In genomic region chr11:65113361-65113756, GRCh38 we compare ENCODE assay signal across 8 cellular contexts. TPM values are rescaled to one million over a fixed set of nuclear protein-coding genes. Genes with fewer than 3 reads are reported as not detected.
DNase-seq lines count a peak whose midpoint lies in the region; ATAC-seq and TF ChIP-seq lines count a peak whose summit lies in the region.

No MANE protein-coding gene starts in this region.

- no TSS peak for BruUV-seq in Caco-2 (replicated peaks; lab: Mats Ljungman, UMichigan)

- CTCF ChIA-PET in Caco-2 (lab: Charles Lee), result interaction anchor here (0.6 to 2.4 kb wide), 7 partner anchors 9 to 96 kb away, joined by 3 to 14 read pairs (median 10); partner anchors contain the start of genes FAU, MRPL49, SYVN1 and VPS51

- H3K27ac Mint-ChIP-seq in Caco-2 (ENCODE audit: unreplicated experiment), result peak overlapping the region; percentile 92

- H3K4me3 ChIP-seq in Caco-2 (ENCODE audit: low read depth, low read length) (peak overlapping the region; percentile 42), LNCaP clone FGC (ENCODE audit: low read depth, low read length) (peak overlapping the region; percentile 95), ectodermal cell (ENCODE audit: insufficient read depth, low read depth, low read length) (peak overlapping the region; percentile 85), neuron (ENCODE audit: low read length) (peak overlapping the region; percentile 95)

- peak overlapping the region; percentile 96 for H3K4me3 Mint-ChIP-seq in Caco-2 (ENCODE audit: unreplicated experiment)

- WGBS in ectodermal cell, 2 experiments, result 78 to 81% methylated on average over 14 of the region's 14 CpGs

- no peak for DNase-seq in Caco-2
- DNase-seq in LNCaP clone FGC (ENCODE audit: low read depth), result no peak
- DNase-seq in NCI-H82 (lab: John Stamatoyannopoulos, UW), result no peak
- DNase-seq in NOMO-1 (lab: John Stamatoyannopoulos, UW; ENCODE audit: unreplicated experiment in 2 of 2), result no peak

- peaks cover 26% of the 10 kb centered on the region for H3K4me1 ChIP-seq in Caco-2
- H3K4me1 ChIP-seq in ectodermal cell (ENCODE audit: control insufficient read depth, insufficient read depth, low read length), result peaks cover 7% of the 10 kb centered on the region
- peaks cover 47% of the 10 kb centered on the region for H3K4me1 ChIP-seq in neuron (ENCODE audit: insufficient read depth, low read length)

- POLR2A ChIA-PET in Caco-2 (lab: Charles Lee), result interaction anchor here (1.0 to 1.6 kb wide), 2 partner anchors 9 to 22 kb away, joined by 3 to 10 read pairs; partner anchors contain the start of genes FAU and MRPL49

- H3K27ac ChIP-seq in ectodermal cell (ENCODE audit: insufficient read depth, low read depth, low read length, poor library complexity, severe bottlenecking), result no peak overlapping the region

- no peak for ATAC-seq in GM21381 (IDR thresholded peaks at IDR 0.05; ENCODE audit: unreplicated experiment)
- ATAC-seq in HG02870 (IDR thresholded peaks at IDR 0.05; ENCODE audit: unreplicated experiment), result no peak

- H3K9me3 ChIP-seq in Caco-2 (no peaks in the 10 kb centered on the region), ectodermal cell (ENCODE audit: control insufficient read depth, low read length) (no peaks in the 10 kb centered on the region), neuron (ENCODE audit: low read length) (no peaks in the 10 kb centered on the region)

- TF ChIP-seq CTCF in Caco-2 (IDR thresholded peaks at IDR 0.05; ENCODE audit: insufficient read depth in 1 of 2, low read depth in 1 of 2, low read length in 1 of 2, severe bottlenecking in 1 of 2, unreplicated experiment in 1 of 2) (no peak), LNCaP clone FGC (IDR thresholded peaks at IDR 0.05; ENCODE audit: control insufficient read depth, extremely low read depth, insufficient read depth) (no peak)

- no peak overlapping the region for H2AFZ ChIP-seq in neuron (ENCODE audit: low read depth, low read length)

- H3K36me3 ChIP-seq in Caco-2 (ENCODE audit: control insufficient read depth, insufficient read depth, low read length) (no peaks in the 10 kb centered on the region), ectodermal cell (ENCODE audit: control insufficient read depth, insufficient read depth, low read length) (peaks cover 4% of the 10 kb centered on the region), neuron (ENCODE audit: insufficient read depth, low read length) (peaks cover 32% of the 10 kb centered on the region)

- peaks cover 79% of the 10 kb centered on the region for H3K36me3 Mint-ChIP-seq in Caco-2 (ENCODE audit: insufficient read depth, unreplicated experiment)

- H3K27me3 ChIP-seq in Caco-2 (replicated peaks; ENCODE audit: control insufficient read depth, insufficient read depth, low read length) (no peaks in the 10 kb centered on the region), ectodermal cell (ENCODE audit: control insufficient read depth, insufficient read depth, low read length, poor library complexity, severe bottlenecking) (no peaks in the 10 kb centered on the region), neuron (ENCODE audit: insufficient read depth, low read length) (no peaks in the 10 kb centered on the region)

- H3K27me3 Mint-ChIP-seq in Caco-2 (ENCODE audit: insufficient read depth, unreplicated experiment), result no peaks in the 10 kb centered on the region

- intact Hi-C loops in Caco-2 (cut with micrococcal nuclease; ENCODE audit: unreplicated experiment), result loop anchor here (10.0 kb wide), 1 partner anchor 339 kb away; the partner anchor contains the start of gene SF1

- peaks cover 6% of the 10 kb centered on the region for H3K4me1 Mint-ChIP-seq in Caco-2 (ENCODE audit: low read depth, unreplicated experiment)

- no peaks in the 10 kb centered on the region for H3K9me3 Mint-ChIP-seq in Caco-2 (ENCODE audit: unreplicated experiment)

RNA-seq across cellular contexts. Expression of gene TM7SF2, which starts 1.7 kb away (rescaled TPM):
- 62.9 and 73.8 TPM in 2 replicates for total RNA-seq in Caco-2 (2022)
- 63.7 TPM for polyA plus RNA-seq in ectodermal cell (2013, experiment 1 of 4)
- polyA plus RNA-seq in ectodermal cell (2013, experiment 2 of 4), result 75.0 TPM
- 62.0 TPM for polyA plus RNA-seq in ectodermal cell (2013, experiment 3 of 4)
- 71.4 TPM for polyA plus RNA-seq in ectodermal cell (2013, experiment 4 of 4)

RNA-seq across cellular contexts. Expression of gene ZNHIT2, which starts 4.1 kb away (rescaled TPM):
- total RNA-seq in Caco-2 (2022), result 12.2 and 14.7 TPM in 2 replicates
- 7.8 TPM for polyA plus RNA-seq in ectodermal cell (2013, experiment 1 of 4)
- 9.1 TPM for polyA plus RNA-seq in ectodermal cell (2013, experiment 2 of 4)
- polyA plus RNA-seq in ectodermal cell (2013, experiment 3 of 4), result 7.7 TPM
- 7.8 TPM for polyA plus RNA-seq in ectodermal cell (2013, experiment 4 of 4)

RNA-seq across cellular contexts. Expression of gene FAU, which starts 8.6 kb away (rescaled TPM):
- total RNA-seq in Caco-2 (2022), result 918 and 972 TPM in 2 replicates
- 875 TPM for polyA plus RNA-seq in ectodermal cell (2013, experiment 1 of 4)
- 877 TPM for polyA plus RNA-seq in ectodermal cell (2013, experiment 2 of 4)
- polyA plus RNA-seq in ectodermal cell (2013, experiment 3 of 4), result 873 TPM
- 955 TPM for polyA plus RNA-seq in ectodermal cell (2013, experiment 4 of 4)

RNA-seq across cellular contexts. Expression of gene MRPL49, which starts 8.8 kb away (rescaled TPM):
- total RNA-seq in Caco-2 (2022), result 89.2 and 95.1 TPM in 2 replicates
- 47.5 TPM for polyA plus RNA-seq in ectodermal cell (2013, experiment 1 of 4)
- 49.9 TPM for polyA plus RNA-seq in ectodermal cell (2013, experiment 2 of 4)
- 34.1 TPM for polyA plus RNA-seq in ectodermal cell (2013, experiment 3 of 4)
- 40.1 TPM for polyA plus RNA-seq in ectodermal cell (2013, experiment 4 of 4)

RNA-seq across cellular contexts. Expression of gene VPS51, which starts 17.3 kb away (rescaled TPM):
- total RNA-seq in Caco-2 (2022), result 147 and 158 TPM in 2 replicates
- polyA plus RNA-seq in ectodermal cell (2013, experiment 1 of 4), result 86.6 TPM
- polyA plus RNA-seq in ectodermal cell (2013, experiment 2 of 4), result 103 TPM
- 74.4 TPM for polyA plus RNA-seq in ectodermal cell (2013, experiment 3 of 4)
- polyA plus RNA-seq in ectodermal cell (2013, experiment 4 of 4), result 73.3 TPM

Comparison
In these comparisons a context has a peak if more than half of its experiments do, and no peak if none do; other contexts are left out.
1. H3K4me3 ChIP-seq: peak in every context shown above with its lines; median percentile 95 in LNCaP clone FGC; 95 in neuron; 85 in ectodermal cell; 42 in Caco-2.